ENCODE assay signal across 8 cellular contexts in genomic region chr11:62727833-62728721, GRCh38. TPM values are rescaled to one million over a fixed set of nuclear protein-coding genes. Genes with fewer than 3 reads are reported as not detected.
DNase-seq lines count a peak whose midpoint lies in the region; ATAC-seq and TF ChIP-seq lines count a peak whose summit lies in the region.

Gene TTC9C, plus strand, starts transcription at chr11:62728486. Its CDS starts 363 bp downstream, at chr11:62728849.

- no peaks in the 10 kb centered on the region for H3K9me3 ChIP-seq in OCI-LY7 (ENCODE audit: low read length)

- H3K4me1 ChIP-seq in OCI-LY7 (ENCODE audit: insufficient read depth, low read length, poor library complexity, severe bottlenecking), result peaks cover 28% of the 10 kb centered on the region

- no peaks in the 10 kb centered on the region for H3K9me2 ChIP-seq in OCI-LY7 (ENCODE audit: insufficient read depth, low read length)

- peak; percentile 48 for ATAC-seq in GM21526 (IDR thresholded peaks at IDR 0.05; ENCODE audit: low FRiP score, unreplicated experiment)

- H3K36me3 ChIP-seq in OCI-LY7 (ENCODE audit: insufficient read depth, low read length), result peaks cover 48% of the 10 kb centered on the region

- H3K79me2 ChIP-seq in OCI-LY7 (ENCODE audit: insufficient read depth, low read depth, low read length), result peaks cover 87% of the 10 kb centered on the region

- intact Hi-C loops in OCI-LY7 (cut with micrococcal nuclease; ENCODE audit: unreplicated experiment), result loop anchor here (1.0 to 10.0 kb wide), 8 partner anchors 21 to 135 kb away; partner anchors contain the start of genes BSCL2, GNG3, LBHD1 and TAF6L

- CTCF ChIA-PET in OCI-LY7 (lab: Charles Lee; ENCODE audit: unreplicated experiment), result interaction anchor here (1.2 kb wide), 1 partner anchor 11 kb away, joined by 3 read pairs; no protein-coding TSS in a partner anchor

- peak within 1 kb of the TSS; percentile 80 for H3K4me2 ChIP-seq in OCI-LY7 (ENCODE audit: low read length)

- peaks cover 30% of the 10 kb centered on the region for H4K20me1 ChIP-seq in OCI-LY7 (ENCODE audit: insufficient read depth, low read length)

- peak within 1 kb of the TSS; percentile 97 for H3K4me3 ChIP-seq in OCI-LY7 (ENCODE audit: low read depth, low read length, poor library complexity, severe bottlenecking)

- no TSS peak for BruUV-seq in OCI-LY7 (replicated peaks; lab: Mats Ljungman, UMichigan)

- H2AFZ ChIP-seq in OCI-LY7 (ENCODE audit: low read length), result peak within 1 kb of the TSS; percentile 70; the same call in 1 of the 2 replicates

- POLR2A ChIA-PET in OCI-LY7 (lab: Charles Lee), result interaction anchor here (0.6 to 1.9 kb wide), 26 partner anchors 10 to 155 kb away, joined by 3 to 15 read pairs (median 4); partner anchors contain the start of genes B3GAT3, C11orf98, CSKMT and EEF1G

- no peak; the same call in 1 of the 2 replicates for TF ChIP-seq CTCF in OCI-LY7 (conservative IDR thresholded peaks at IDR 0.05; ENCODE audit: low read length)

- DNase-seq in D341Med (ENCODE audit: low spot score), result peak; percentile 86
- peak; percentile 90 for DNase-seq in HuH-7.5 (ENCODE audit: low spot score)
- DNase-seq in OCI-LY7 (ENCODE audit: low spot score), result peak; percentile 99
- peak; percentile 77 for DNase-seq in activated T-cell treated with anti-CD3 and anti-CD28 coated beads for 1 hour (ENCODE audit: low read depth)
- peak; percentile 86 for DNase-seq in epidermal melanocyte (ENCODE audit: insufficient read length, low spot score)
- DNase-seq in middle frontal gyrus (ENCODE audit: extremely low spot score, low spot score), result peak; percentile 93
- DNase-seq in stimulated activated CD8-positive, alpha-beta memory T cell treated with anti-CD3 and anti-CD28 coated beads, Interleukin-2, amount 100 ng/mL, for 48 hours (ENCODE audit: low read depth in 2 of 2), result peak; percentile 73 to 77

- peak within 1 kb of the TSS; percentile 93 for H3K27ac ChIP-seq in OCI-LY7 (ENCODE audit: low read depth, low read length, poor library complexity, severe bottlenecking)

RNA-seq across cellular contexts. Expression of gene TTC9C, which starts in this region (rescaled TPM):
- 36.7 and 51.7 TPM in 2 replicates for total RNA-seq in OCI-LY7 (2014; rRNA removed; shearing (Covaris generic))
- total RNA-seq in OCI-LY7 (2022), result 70.2 and 75.1 TPM in 2 replicates

Comparison
In these comparisons a context has a peak if more than half of its experiments do, and no peak if none do; other contexts are left out.
1. Peak in every context shown above with its lines: DNase-seq, ATAC-seq, H3K4me3 ChIP-seq and H3K27ac ChIP-seq.